ENCODE assay signal across 24 cellular contexts in genomic region chr14:78975734-78976133, GRCh38.
"Had no signal": no experiment of that assay in that cellular context is flagged by ENCODE, and none has a peak within 500 bp of the region (broad histone marks: within the 10 kb centered on the region; RNA-seq: fewer than 3 reads in every experiment).

No MANE protein-coding gene starts in this region.

- H3K4me1 Mint-ChIP-seq: activated CD4-positive, alpha-beta T cell treated with anti-CD3 and anti-CD28 coated beads for 36 hours; activated naive CD8-positive, alpha-beta T cell treated with anti-CD3 and anti-CD28 coated beads for 36 hours; endodermal cell; naive B cell; nephron progenitor cell had no signal

- H3K4me1 ChIP-seq: adrenal gland, ascending aorta, esophagus muscularis mucosa, heart right ventricle, right lobe of liver, tibial nerve had no signal

- H3K36me3 Mint-ChIP-seq: activated naive CD8-positive, alpha-beta T cell treated with anti-CD3 and anti-CD28 coated beads for 36 hours; naive B cell had no signal

- H3K36me3 ChIP-seq: adrenal gland, ascending aorta, brain microvascular endothelial cell, esophagus muscularis mucosa, heart right ventricle, neutrophil, right lobe of liver, tibial nerve had no signal

- H3K9me3 ChIP-seq: adrenal gland, ascending aorta, esophagus muscularis mucosa, heart right ventricle, mucosa of descending colon, neutrophil, right lobe of liver, tibial nerve had no signal

- DNase-seq: activated CD4-positive, alpha-beta T cell treated with anti-CD3 and anti-CD28 coated beads for 36 hours; activated CD4-positive, CD25-positive, alpha-beta regulatory T cell; activated effector memory CD4-positive, alpha-beta T cell treated with anti-CD3 and anti-CD28 coated beads, Interleukin-2, amount 50 U/mL, for 16 hours; activated naive CD4-positive, alpha-beta T cell treated with anti-CD3 and anti-CD28 coated beads for 36 hours; activated naive CD8-positive, alpha-beta T cell treated with anti-CD3 and anti-CD28 coated beads for 36 hours; adrenal gland; brain microvascular endothelial cell; endodermal cell; foreskin melanocyte; heart right ventricle; islet precursor cell; left ventricle myocardium superior; mucosa of descending colon; naive B cell; nephron progenitor cell; right lobe of liver; stimulated activated CD4-positive, alpha-beta T cell treated with anti-CD3 and anti-CD28 coated beads, Interleukin-2, amount 100 ng/mL, for 48 hours; stimulated activated naive CD4-positive, alpha-beta T cell treated with Interleukin-2 at 50 U/mL for 16 hours had no signal

- ATAC-seq: activated CD4-positive, alpha-beta T cell treated with anti-CD3 and anti-CD28 coated beads for 36 hours; heart right ventricle; left ventricle myocardium superior; mucosa of descending colon; right lobe of liver had no signal

- H3K4me3 ChIP-seq: adrenal gland, ascending aorta, esophagus muscularis mucosa, heart right ventricle, mucosa of descending colon, right lobe of liver, tibial nerve had no signal

- H3K27ac Mint-ChIP-seq: activated CD4-positive, alpha-beta T cell treated with anti-CD3 and anti-CD28 coated beads for 36 hours; activated naive CD4-positive, alpha-beta T cell treated with anti-CD3 and anti-CD28 coated beads for 36 hours; activated naive CD8-positive, alpha-beta T cell treated with anti-CD3 and anti-CD28 coated beads for 36 hours; endodermal cell; naive B cell; nephron progenitor cell; progenitor cell of endocrine pancreas; T-helper 2 cell treated with Interferon-gamma antibody and Interleukin-4, amounts not matched to agents 5 μg/mL and 100 μg/mL, for 36 hours had no signal

- H3K27ac ChIP-seq: adrenal gland, ascending aorta, brain microvascular endothelial cell, esophagus muscularis mucosa, heart right ventricle, neutrophil, right lobe of liver, tibial nerve had no signal

- H3K4me3 Mint-ChIP-seq: activated CD4-positive, alpha-beta T cell treated with anti-CD3 and anti-CD28 coated beads for 36 hours; activated naive CD4-positive, alpha-beta T cell treated with anti-CD3 and anti-CD28 coated beads for 36 hours; activated naive CD8-positive, alpha-beta T cell treated with anti-CD3 and anti-CD28 coated beads for 36 hours; endodermal cell; naive B cell; nephron progenitor cell; T-helper 2 cell treated with Interferon-gamma antibody and Interleukin-4, amounts not matched to agents 5 μg/mL and 100 μg/mL, for 36 hours had no signal

- H3K27me3 ChIP-seq: adrenal gland, ascending aorta, brain microvascular endothelial cell, esophagus muscularis mucosa, heart right ventricle, neutrophil, right lobe of liver, tibial nerve had no signal

- H3K9me3 Mint-ChIP-seq: activated naive CD4-positive, alpha-beta T cell treated with anti-CD3 and anti-CD28 coated beads for 36 hours; activated naive CD8-positive, alpha-beta T cell treated with anti-CD3 and anti-CD28 coated beads for 36 hours; endodermal cell; nephron progenitor cell; T-helper 2 cell treated with Interferon-gamma antibody and Interleukin-4, amounts not matched to agents 5 μg/mL and 100 μg/mL, for 36 hours had no signal
